ENCODE assay signal across 23 cellular contexts in genomic region chr9:87884578-87885459, GRCh38. TPM values are rescaled to one million over a fixed set of nuclear protein-coding genes. Genes with fewer than 3 reads are reported as not detected.
DNase-seq lines count a peak whose midpoint lies in the region; TF ChIP-seq lines count a peak whose summit lies in the region.
"Had no signal": no experiment of that assay in that cellular context is flagged by ENCODE, and none has a peak within 500 bp of the region (broad histone marks: within the 10 kb centered on the region; RNA-seq: fewer than 3 reads in every experiment).

No MANE protein-coding gene starts in this region.

- peak; percentile 2 for DNase-seq in HEK293T (ENCODE audit: extremely low spot score)
- peak; percentile 74 for DNase-seq in chondrocyte (ENCODE audit: low spot score)
- DNase-seq in islet precursor cell: peak; percentile 39
- peak; percentile 56 for DNase-seq in type B pancreatic cell (ENCODE audit: extremely low spot score, unreplicated experiment)
- DNase-seq in caudate nucleus (lab: John Stamatoyannopoulos, UW): no peak
- DNase-seq in DMS153 treated with DMSO at 0.1 percent for 48 hours (lab: John Stamatoyannopoulos, UW; ENCODE audit: unreplicated experiment): no peak
- DNase-seq in SK-N-DZ (ENCODE audit: low spot score): no peak
- DNase-seq: CD4-positive, CD25-positive, alpha-beta regulatory T cell; DMS79 treated with DMSO at 0.1 percent for 48 hours; KG1; NCI-H1105; NCI-H146; NCI-H2029 treated with DMSO at 0.1 percent for 48 hours; NCI-H226; NCI-H524; NCI-H774 had no signal

- CTCF ChIA-PET in HEK293T (lab: Yijun Ruan, JAX): no interaction called here

- TF ChIP-seq CTCF in chondrocyte (IDR thresholded peaks at IDR 0.05) (no peak), type B pancreatic cell (conservative IDR thresholded peaks at IDR 0.05) (no peak)

- H3K4me1 Mint-ChIP-seq in chondrocyte (ENCODE audit: low read depth) (peaks cover 6% of the 10 kb centered on the region), type B pancreatic cell (ENCODE audit: unreplicated experiment) (peaks cover 3% of the 10 kb centered on the region)
- H3K4me1 Mint-ChIP-seq: CD4-positive, CD25-positive, alpha-beta regulatory T cell had no signal

- H3K27me3 Mint-ChIP-seq in chondrocyte (ENCODE audit: low read depth) (peaks cover 2% of the 10 kb centered on the region), type B pancreatic cell (no peaks in the 10 kb centered on the region)
- H3K27me3 Mint-ChIP-seq: CD4-positive, CD25-positive, alpha-beta regulatory T cell had no signal

- H3K36me3 Mint-ChIP-seq in chondrocyte (ENCODE audit: low read depth): no peaks in the 10 kb centered on the region
- no peaks in the 10 kb centered on the region for H3K36me3 Mint-ChIP-seq in type B pancreatic cell
- H3K36me3 Mint-ChIP-seq: CD4-positive, CD25-positive, alpha-beta regulatory T cell had no signal

- no peak overlapping the region for H3K27ac ChIP-seq in caudate nucleus (ENCODE audit: low read depth, low read length)
- H3K27ac ChIP-seq: HL-60, SJCRH30 had no signal

- H3K27ac Mint-ChIP-seq in chondrocyte (ENCODE audit: unreplicated experiment): no peak overlapping the region
- no peak overlapping the region for H3K27ac Mint-ChIP-seq in type B pancreatic cell
- H3K27ac Mint-ChIP-seq: CD4-positive, CD25-positive, alpha-beta regulatory T cell; H9 had no signal

- H3K9me3 Mint-ChIP-seq in chondrocyte (ENCODE audit: low read depth) (no peaks in the 10 kb centered on the region), type B pancreatic cell (no peaks in the 10 kb centered on the region)

- POLR2A ChIA-PET in HEK293T (lab: Yijun Ruan, JAX): interaction anchor here (0.8 kb wide), 1 partner anchor 10 kb away, joined by 3 read pairs; no protein-coding TSS in a partner anchor

- no peak overlapping the region for H3K4me3 Mint-ChIP-seq in chondrocyte (ENCODE audit: unreplicated experiment)
- H3K4me3 Mint-ChIP-seq in type B pancreatic cell: no peak overlapping the region
- H3K4me3 Mint-ChIP-seq: CD4-positive, CD25-positive, alpha-beta regulatory T cell; H9 had no signal

TF ChIP-seq in HEK293T, 16 proteins besides CTCF, POLR2A, EP300 and RAD21:
- TF ChIP-seq ARNT (IDR thresholded peaks at IDR 0.05) (no peak), HDGF (IDR thresholded peaks at IDR 0.05; ENCODE audit: borderline replicate concordance) (no peak), ZNF384 (IDR thresholded peaks at IDR 0.05) (no peak), FOXM1 (IDR thresholded peaks at IDR 0.05; ENCODE audit: borderline replicate concordance) (no peak), L3MBTL2 (conservative IDR thresholded peaks at IDR 0.05) (no peak), PKNOX1 (IDR thresholded peaks at IDR 0.05) (no peak), SUZ12 (IDR thresholded peaks at IDR 0.05) (no peak), FOXK2 (IDR thresholded peaks at IDR 0.05) (no peak), LEF1 (IDR thresholded peaks at IDR 0.05; ENCODE audit: borderline replicate concordance) (no peak), FOXA1 (IDR thresholded peaks at IDR 0.05) (no peak)

RNA-seq across cellular contexts. Expression of gene SPATA31E1, which starts 2.1 kb away (rescaled TPM):
- total RNA-seq in chondrocyte: not detected in 3 replicates
- not detected in 2 replicates for total RNA-seq in type B pancreatic cell (ENCODE audit: low replicate concordance)
- polyA plus RNA-seq in SK-N-DZ (2014; cell fraction: cytosol; rRNA removed): not detected in 2 replicates
- not detected in 2 replicates for polyA plus RNA-seq in SK-N-DZ (2014; cell fraction: nucleus; rRNA removed)
- total RNA-seq: CD4-positive, CD25-positive, alpha-beta regulatory T cell; GM12878; HepG2; HT-29; SJCRH30 had no signal
- polyA plus RNA-seq: BJ; CD4-positive, CD25-positive, alpha-beta regulatory T cell; GM12878; HepG2 had no signal

RNA-seq across cellular contexts. Expression of gene SPATA31C1, which starts 32.9 kb away (rescaled TPM):
- total RNA-seq in chondrocyte (not detected in 3 replicates), type B pancreatic cell (ENCODE audit: low replicate concordance) (0.07 TPM in 1 of 2 replicates, not detected in the other)
- polyA plus RNA-seq in SK-N-DZ (2014; cell fraction: cytosol; rRNA removed): not detected in 2 replicates
- 0.05 TPM in 1 of 2 replicates, not detected in the other for polyA plus RNA-seq in SK-N-DZ (2014; cell fraction: nucleus; rRNA removed)
- total RNA-seq: CD4-positive, CD25-positive, alpha-beta regulatory T cell; GM12878; HepG2; HT-29 had no signal
- polyA plus RNA-seq: BJ, GM12878, HepG2 had no signal

Comparison
In these comparisons a context has a peak if more than half of its experiments do, and no peak if none do; other contexts are left out.
1. DNase-seq: peak in HEK293T (single experiment), chondrocyte (single experiment), islet precursor cell (single experiment) and type B pancreatic cell (single experiment); none in caudate nucleus (0 of 61), DMS153 treated with DMSO at 0.1 percent for 48 hours (single experiment) and SK-N-DZ (single experiment).